In genomic region chrX:20071511-20072079, GRCh38 we compare ENCODE assay signal across 24 cellular contexts.
"Had no signal": no experiment of that assay in that cellular context is flagged by ENCODE, and none has a peak within 500 bp of the region (broad histone marks: within the 10 kb centered on the region; RNA-seq: fewer than 3 reads in every experiment).

No MANE protein-coding gene starts in this region.

- H3K9me3 ChIP-seq: left ventricle myocardium inferior, ovary, right atrium auricular region, stomach, testis, thyroid gland, transverse colon, upper lobe of left lung, vagina had no signal

- H3K27ac ChIP-seq: hepatocyte, left ventricle myocardium inferior, ovary, right atrium auricular region, skin epidermis, stomach, testis, thyroid gland, transverse colon, upper lobe of left lung, vagina had no signal

- H3K4me3 ChIP-seq: hepatocyte, left ventricle myocardium inferior, lung, ovary, right atrium auricular region, skin epidermis, stomach, testis, thyroid gland, transverse colon, upper lobe of left lung, vagina had no signal

- H3K4me2 ChIP-seq: hepatocyte had no signal

- H2AFZ ChIP-seq: hepatocyte had no signal

- H3K79me2 ChIP-seq: hepatocyte had no signal

- H3K4me1 ChIP-seq: right atrium auricular region, testis had no signal

- H3K4me3 Mint-ChIP-seq: mesothelial cell of epicardium; naive thymus-derived CD4-positive, alpha-beta T cell; natural killer cell treated with Interleukin-12 subunit alpha and Interleukin-12 subunit beta and Interleukin-15 and Interleukin-18, amount 100 ng/mL, for 72 hours; stimulated activated naive B cell treated with anti-CD40 and anti-IgM and Interleukin-4, amounts not matched to agents 10 μg/mL and 1 μg/mL and 100 μg/mL, for 72 hours had no signal

- H3K36me3 ChIP-seq: left ventricle myocardium inferior, ovary, right atrium auricular region, stomach, thyroid gland, transverse colon, upper lobe of left lung, vagina had no signal

- H3K9me3 Mint-ChIP-seq: natural killer cell treated with Interleukin-12 subunit alpha and Interleukin-12 subunit beta and Interleukin-15 and Interleukin-18, amount 100 ng/mL, for 72 hours; stimulated activated naive B cell treated with anti-CD40 and anti-IgM and Interleukin-4, amounts not matched to agents 10 μg/mL and 1 μg/mL and 100 μg/mL, for 72 hours had no signal

- H3K27me3 ChIP-seq: hepatocyte, ovary, stomach, testis, thyroid gland, transverse colon, upper lobe of left lung, vagina had no signal

- H3K27ac Mint-ChIP-seq: mesothelial cell of epicardium; naive thymus-derived CD4-positive, alpha-beta T cell; natural killer cell treated with Interleukin-12 subunit alpha and Interleukin-12 subunit beta and Interleukin-15 and Interleukin-18, amount 100 ng/mL, for 72 hours; progenitor cell of endocrine pancreas; stimulated activated naive B cell treated with anti-CD40 and anti-IgM and Interleukin-4, amounts not matched to agents 10 μg/mL and 1 μg/mL and 100 μg/mL, for 72 hours had no signal

- H3K27me3 Mint-ChIP-seq: naive thymus-derived CD4-positive, alpha-beta T cell; progenitor cell of endocrine pancreas had no signal

- ATAC-seq: naive thymus-derived CD4-positive, alpha-beta T cell; natural killer cell treated with Interleukin-12 subunit alpha and Interleukin-12 subunit beta and Interleukin-15 and Interleukin-18, amount 100 ng/mL, for 72 hours; sciatic nerve had no signal

- DNase-seq: islet precursor cell; left ventricle myocardium inferior; mesendoderm; naive thymus-derived CD4-positive, alpha-beta T cell; ovary; stimulated activated CD4-positive, alpha-beta T cell treated with anti-CD3 and anti-CD28 coated beads, Interleukin-12 subunit alpha, Interleukin-12 subunit beta, amount 100 ng/mL, for 4 hours; stimulated activated CD4-positive, alpha-beta T cell treated with anti-CD3 and anti-CD28 coated beads, Interleukin-15, amount 100 ng/mL, for 24 hours; stimulated activated CD4-positive, alpha-beta T cell treated with anti-CD3 and anti-CD28 coated beads, Interleukin-2, amount 100 ng/mL, for 24 hours; stimulated activated CD4-positive, alpha-beta T cell treated with anti-CD3 and anti-CD28 coated beads, Interleukin-4, amount 100 ng/mL, for 1 hour; stimulated activated naive B cell treated with anti-CD40 and anti-IgM and Interleukin-4, amounts not matched to agents 10 μg/mL and 1 μg/mL and 100 μg/mL, for 72 hours; stomach; testis; thyroid gland; transverse colon; upper lobe of left lung had no signal
